In the genomic region with DNA sequence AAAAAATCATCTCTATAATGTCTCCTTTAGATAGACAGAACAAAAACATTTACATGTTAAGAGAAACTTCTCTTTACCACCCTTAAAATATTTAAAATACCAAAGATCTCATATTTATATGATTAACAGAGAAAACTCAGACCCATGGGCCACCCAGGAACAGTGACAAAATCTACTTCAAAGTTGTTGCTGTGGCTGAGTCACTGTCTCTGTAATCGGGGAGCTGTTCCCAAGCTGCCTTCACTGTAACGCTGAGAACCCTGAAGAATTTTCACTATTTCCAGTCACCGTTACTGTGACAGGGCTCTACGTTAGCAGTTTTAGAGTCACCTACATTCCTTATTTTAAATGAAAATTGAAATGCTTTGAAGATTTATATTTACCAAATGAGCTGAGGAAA, we compare ENCODE assay signal across 10 cellular contexts. TPM values are rescaled to one million over a fixed set of nuclear protein-coding genes. Genes with fewer than 3 reads are reported as not detected.
"Had no signal": no experiment of that assay in that cellular context is flagged by ENCODE, and none has a peak within 500 bp of the region (broad histone marks: within the 10 kb centered on the region; RNA-seq: fewer than 3 reads in every experiment).

No MANE protein-coding gene starts in this region.

- H3K27me3 ChIP-seq: adrenal gland, body of pancreas, MG63 had no signal

- H3K4me2 ChIP-seq: SK-N-SH had no signal

- H3K36me3 ChIP-seq: adrenal gland, MG63, WERI-Rb-1 had no signal

- H3K9me2 ChIP-seq: SK-N-SH had no signal

- DNase-seq: activated gamma-delta T cell, NCI-H1436 treated with DMSO at 0.1 percent for 48 hours, NCI-H187 treated with DMSO at 0.1 percent for 48 hours, NCI-H2081 treated with DMSO at 0.1 percent for 48 hours had no signal

- H3K4me1 ChIP-seq: adrenal gland, body of pancreas had no signal

- H3K9ac ChIP-seq: SK-N-SH had no signal

- H3K9me3 ChIP-seq: adrenal gland, body of pancreas, MG63, SK-N-SH had no signal

- H3K27ac ChIP-seq: adrenal gland, body of pancreas, WERI-Rb-1 had no signal

- H3K4me3 ChIP-seq: adrenal gland, body of pancreas, MG63 had no signal

RNA-seq across cellular contexts. Expression of gene DAPP1, which starts 9.0 kb away (rescaled TPM):
- total RNA-seq: IMR-90 had no signal
- polyA plus RNA-seq: IMR-90, SK-N-SH had no signal
